ENCODE assay signal across 29 cellular contexts in the genomic region with DNA sequence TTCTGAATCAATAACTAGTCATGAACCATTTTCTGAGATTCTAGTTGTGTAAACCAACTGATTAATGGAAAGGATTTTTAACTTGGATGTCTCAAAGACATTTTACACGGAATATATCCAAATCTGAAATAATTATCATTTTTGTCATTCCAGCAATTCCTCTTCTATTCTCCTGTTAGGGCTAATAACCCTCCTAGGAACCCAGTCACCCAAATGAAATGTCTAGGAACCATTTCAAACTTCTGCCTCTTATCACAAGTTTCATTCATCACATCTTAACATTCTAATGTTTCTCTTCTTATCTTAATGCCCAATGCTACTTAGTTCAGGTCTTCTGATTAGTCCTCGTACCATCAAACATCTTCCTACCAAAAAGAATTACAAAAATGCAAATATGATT.
"Had no signal": no experiment of that assay in that cellular context is flagged by ENCODE, and none has a peak within 500 bp of the region (broad histone marks: within the 10 kb centered on the region; RNA-seq: fewer than 3 reads in every experiment).

No MANE protein-coding gene starts in this region.

- ATAC-seq: gastroesophageal sphincter; heart left ventricle; left colon; left ventricle myocardium superior; lower lobe of right lung; mucosa of descending colon; natural killer cell treated with Interleukin-12 subunit alpha and Interleukin-12 subunit beta and Interleukin-15 and Interleukin-18, amount 100 ng/mL, for 72 hours; pancreas; right lobe of liver; stimulated activated effector memory CD8-positive, alpha-beta T cell treated with anti-CD3 and anti-CD28 coated beads, Interleukin-12 subunit alpha, Interleukin-12 subunit beta, amount 100 ng/mL, for 72 hours had no signal

- H3K27me3 ChIP-seq: esophagus muscularis mucosa, gastroesophageal sphincter, heart left ventricle, hepatocyte, neutrophil, pancreas, stomach, thyroid gland had no signal

- H3K4me1 ChIP-seq: esophagus muscularis mucosa, gastroesophageal sphincter, heart left ventricle, lower lobe of right lung, pancreas, right lobe of liver, stomach, thyroid gland had no signal

- H3K27ac Mint-ChIP-seq: naive B cell; natural killer cell treated with Interleukin-12 subunit alpha and Interleukin-12 subunit beta and Interleukin-15 and Interleukin-18, amount 100 ng/mL, for 72 hours; stimulated activated effector memory CD8-positive, alpha-beta T cell treated with anti-CD3 and anti-CD28 coated beads, Interleukin-12 subunit alpha, Interleukin-12 subunit beta, amount 100 ng/mL, for 72 hours; type B pancreatic cell had no signal

- H3K27me3 Mint-ChIP-seq: naive B cell; natural killer cell treated with Interleukin-12 subunit alpha and Interleukin-12 subunit beta and Interleukin-15 and Interleukin-18, amount 100 ng/mL, for 72 hours; type B pancreatic cell had no signal

- H3K27ac ChIP-seq: dorsolateral prefrontal cortex, esophagus muscularis mucosa, gastroesophageal sphincter, heart left ventricle, hepatocyte, lower lobe of right lung, neutrophil, pancreas, right lobe of liver, stomach, thyroid gland had no signal

- H3K4me1 Mint-ChIP-seq: naive B cell; neural crest cell; stimulated activated effector memory CD8-positive, alpha-beta T cell treated with anti-CD3 and anti-CD28 coated beads, Interleukin-12 subunit alpha, Interleukin-12 subunit beta, amount 100 ng/mL, for 72 hours had no signal

- H3K9me3 Mint-ChIP-seq: natural killer cell treated with Interleukin-12 subunit alpha and Interleukin-12 subunit beta and Interleukin-15 and Interleukin-18, amount 100 ng/mL, for 72 hours; type B pancreatic cell had no signal

- H3K36me3 Mint-ChIP-seq: naive B cell; natural killer cell treated with Interleukin-12 subunit alpha and Interleukin-12 subunit beta and Interleukin-15 and Interleukin-18, amount 100 ng/mL, for 72 hours; stimulated activated effector memory CD8-positive, alpha-beta T cell treated with anti-CD3 and anti-CD28 coated beads, Interleukin-12 subunit alpha, Interleukin-12 subunit beta, amount 100 ng/mL, for 72 hours; type B pancreatic cell had no signal

- H3K4me3 ChIP-seq: dorsolateral prefrontal cortex, esophagus muscularis mucosa, gastroesophageal sphincter, heart left ventricle, hepatocyte, lower lobe of right lung, mucosa of descending colon, pancreas, right lobe of liver, smooth muscle cell, stomach, thyroid gland had no signal

- H3K4me3 Mint-ChIP-seq: naive B cell; natural killer cell treated with Interleukin-12 subunit alpha and Interleukin-12 subunit beta and Interleukin-15 and Interleukin-18, amount 100 ng/mL, for 72 hours; neural crest cell; stimulated activated effector memory CD8-positive, alpha-beta T cell treated with anti-CD3 and anti-CD28 coated beads, Interleukin-12 subunit alpha, Interleukin-12 subunit beta, amount 100 ng/mL, for 72 hours; type B pancreatic cell had no signal

- DNase-seq: caudate nucleus; cerebellar nuclear complex; dorsolateral prefrontal cortex; effector CD4-positive, alpha-beta T cell; heart left ventricle; islet precursor cell; kidney glomerular epithelial cell; left colon; left ventricle myocardium superior; lower lobe of right lung; mucosa of descending colon; naive B cell; pancreas; right lobe of liver; stimulated activated CD4-positive, alpha-beta T cell treated with anti-CD3 and anti-CD28 coated beads, Interleukin-12 subunit alpha, Interleukin-12 subunit beta, amount 100 ng/mL, for 4 hours; stimulated activated CD4-positive, alpha-beta T cell treated with anti-CD3 and anti-CD28 coated beads, Interleukin-1b, Interleukin-23, amount 100 ng/mL, for 48 hours; stimulated activated CD4-positive, alpha-beta T cell treated with anti-CD3 and anti-CD28 coated beads, Interleukin-4, amount 100 ng/mL, for 24 hours; stimulated activated naive CD4-positive, alpha-beta T cell treated with Interleukin-2 at 50 U/mL for 16 hours; stomach; thyroid gland had no signal
